ENCODE assay signal across 31 cellular contexts in the genomic region with DNA sequence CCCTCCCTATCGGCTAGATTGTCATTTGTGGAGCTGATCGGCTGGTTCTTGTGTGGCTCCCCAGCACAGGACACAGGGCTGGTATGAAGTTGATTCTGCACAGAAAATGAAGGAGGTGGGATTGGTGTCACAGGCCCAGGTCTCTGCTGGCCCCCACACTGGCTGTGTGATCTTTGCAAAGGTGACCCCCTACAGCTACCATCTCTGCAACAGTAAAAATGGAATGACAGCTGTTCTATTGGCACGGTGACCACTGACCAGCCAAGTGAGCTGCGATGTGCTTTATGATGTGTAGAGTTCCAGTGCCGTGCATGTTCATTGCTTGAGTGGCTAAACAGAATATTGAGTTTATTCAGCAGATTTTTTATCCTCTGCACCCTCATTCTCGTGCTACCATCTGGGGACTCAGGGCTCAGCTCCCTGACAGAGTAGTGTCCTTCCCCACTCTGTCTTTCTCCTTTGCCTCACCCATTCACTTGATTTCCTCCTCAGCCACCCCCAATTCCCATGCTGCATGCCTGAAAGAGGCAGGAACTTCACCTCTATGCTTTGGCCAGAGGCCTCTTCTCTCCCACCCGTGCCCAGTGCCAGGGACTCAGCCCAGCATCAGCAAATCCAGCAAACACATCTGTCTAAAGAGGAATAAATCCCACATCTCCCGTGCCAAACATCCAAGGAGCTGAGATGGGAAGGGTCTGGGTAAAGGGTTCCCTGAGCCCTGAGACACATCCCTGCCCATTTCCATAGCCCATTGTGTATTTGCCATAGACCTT. TPM values are rescaled to one million over a fixed set of nuclear protein-coding genes. Genes with fewer than 3 reads are reported as not detected.
"Had no signal": no experiment of that assay in that cellular context is flagged by ENCODE, and none has a peak within 500 bp of the region (broad histone marks: within the 10 kb centered on the region; RNA-seq: fewer than 3 reads in every experiment).

No MANE protein-coding gene starts in this region.

- H3K27ac ChIP-seq: breast epithelium, hepatocyte, right lobe of liver, stomach, suprapubic skin, transverse colon, uterus, VCaP had no signal

- H2AFZ ChIP-seq: hepatocyte had no signal

- H3K27ac Mint-ChIP-seq: activated CD4-positive, alpha-beta T cell treated with anti-CD3 and anti-CD28 coated beads, Interleukin-2, amount 10 ng/mL, durations not matched to agents 7 days and 5 days; activated CD8-positive, alpha-beta T cell treated with anti-CD3 and anti-CD28 coated beads, Interleukin-2, amount 10 ng/mL, durations not matched to agents 7 days and 5 days; activated naive CD8-positive, alpha-beta T cell treated with anti-CD3 and anti-CD28 coated beads for 36 hours; dendritic cell treated with granulocyte-macrophage colony-stimulating factor and Interleukin-4, amounts not matched to agents 40 ng/mL and 50 ng/mL, for 4 days; immature natural killer cell; natural killer cell; stimulated activated memory B cell treated with anti-CD40 and anti-IgM and Interleukin-4, amounts not matched to agents 10 μg/mL and 1 μg/mL and 100 μg/mL, for 72 hours; T-cell; T-helper 2 cell treated with Interferon-gamma antibody and Interleukin-4, amounts not matched to agents 5 μg/mL and 100 μg/mL, for 36 hours had no signal

- H3K4me2 ChIP-seq: hepatocyte had no signal

- DNase-seq: activated CD4-positive, alpha-beta T cell treated with anti-CD3 and anti-CD28 coated beads, Interleukin-2, amount 10 ng/mL, durations not matched to agents 7 days and 5 days; activated CD4-positive, CD25-positive, alpha-beta regulatory T cell treated with anti-CD3 and anti-CD28 coated beads, Interleukin-2, amount 50 U/mL, for 72 hours; activated CD8-positive, alpha-beta T cell treated with anti-CD3 and anti-CD28 coated beads, Interleukin-2, amount 10 ng/mL, durations not matched to agents 7 days and 5 days; activated naive CD4-positive, alpha-beta T cell treated with Interleukin-2 at 50 U/mL for 16 hours; activated naive CD8-positive, alpha-beta T cell treated with anti-CD3 and anti-CD28 coated beads for 36 hours; activated T-cell treated with anti-CD3 and anti-CD28 coated beads, Interleukin-2, amount 50 U/mL, for 48 hours; cerebellar nuclear complex; effector CD8-positive, alpha-beta T cell; foreskin melanocyte; immature natural killer cell; kidney glomerular epithelial cell; left ventricle myocardium superior; mammary epithelial cell; midbrain; natural killer cell; occipital lobe; right lobe of liver; small intestine; stimulated activated CD4-positive, alpha-beta T cell treated with anti-CD3 and anti-CD28 coated beads, Interleukin-15, amount 100 ng/mL, for 24 hours; stomach; T-cell; transverse colon had no signal

- FAIRE-seq: astrocyte, small intestine had no signal

- H3K27me3 ChIP-seq: breast epithelium, hepatocyte, right lobe of liver, suprapubic skin, transverse colon, uterus had no signal

- H3K9me3 ChIP-seq: breast epithelium, right lobe of liver, stomach, suprapubic skin, transverse colon, uterus had no signal

- H3K4me3 ChIP-seq: breast epithelium, hepatocyte, right lobe of liver, stomach, suprapubic skin, transverse colon, uterus had no signal

- H3K36me3 Mint-ChIP-seq: activated naive CD8-positive, alpha-beta T cell treated with anti-CD3 and anti-CD28 coated beads for 36 hours; immature natural killer cell; natural killer cell; stimulated activated memory B cell treated with anti-CD40 and anti-IgM and Interleukin-4, amounts not matched to agents 10 μg/mL and 1 μg/mL and 100 μg/mL, for 72 hours; T-cell had no signal

- H3K4me1 Mint-ChIP-seq: activated CD4-positive, alpha-beta T cell treated with anti-CD3 and anti-CD28 coated beads, Interleukin-2, amount 10 ng/mL, durations not matched to agents 7 days and 5 days; activated naive CD8-positive, alpha-beta T cell treated with anti-CD3 and anti-CD28 coated beads for 36 hours; immature natural killer cell; natural killer cell; stimulated activated memory B cell treated with anti-CD40 and anti-IgM and Interleukin-4, amounts not matched to agents 10 μg/mL and 1 μg/mL and 100 μg/mL, for 72 hours had no signal

- H3K36me3 ChIP-seq: breast epithelium, right lobe of liver, stomach, suprapubic skin, transverse colon, uterus had no signal

- H3K4me3 Mint-ChIP-seq: activated CD4-positive, alpha-beta T cell treated with anti-CD3 and anti-CD28 coated beads, Interleukin-2, amount 10 ng/mL, durations not matched to agents 7 days and 5 days; activated CD8-positive, alpha-beta T cell treated with anti-CD3 and anti-CD28 coated beads, Interleukin-2, amount 10 ng/mL, durations not matched to agents 7 days and 5 days; activated naive CD8-positive, alpha-beta T cell treated with anti-CD3 and anti-CD28 coated beads for 36 hours; dendritic cell treated with granulocyte-macrophage colony-stimulating factor and Interleukin-4, amounts not matched to agents 40 ng/mL and 50 ng/mL, for 4 days; immature natural killer cell; natural killer cell; stimulated activated memory B cell treated with anti-CD40 and anti-IgM and Interleukin-4, amounts not matched to agents 10 μg/mL and 1 μg/mL and 100 μg/mL, for 72 hours; T-cell; T-helper 2 cell treated with Interferon-gamma antibody and Interleukin-4, amounts not matched to agents 5 μg/mL and 100 μg/mL, for 36 hours had no signal

- H3K9me3 Mint-ChIP-seq: activated CD4-positive, alpha-beta T cell treated with anti-CD3 and anti-CD28 coated beads, Interleukin-2, amount 10 ng/mL, durations not matched to agents 7 days and 5 days; activated naive CD8-positive, alpha-beta T cell treated with anti-CD3 and anti-CD28 coated beads for 36 hours; dendritic cell treated with granulocyte-macrophage colony-stimulating factor and Interleukin-4, amounts not matched to agents 40 ng/mL and 50 ng/mL, for 4 days; immature natural killer cell; natural killer cell; stimulated activated memory B cell treated with anti-CD40 and anti-IgM and Interleukin-4, amounts not matched to agents 10 μg/mL and 1 μg/mL and 100 μg/mL, for 72 hours; T-cell; T-helper 2 cell treated with Interferon-gamma antibody and Interleukin-4, amounts not matched to agents 5 μg/mL and 100 μg/mL, for 36 hours had no signal

- H3K27me3 Mint-ChIP-seq: activated CD4-positive, alpha-beta T cell treated with anti-CD3 and anti-CD28 coated beads, Interleukin-2, amount 10 ng/mL, durations not matched to agents 7 days and 5 days had no signal

- H3K4me1 ChIP-seq: breast epithelium, transverse colon had no signal

- ATAC-seq: activated CD8-positive, alpha-beta T cell treated with anti-CD3 and anti-CD28 coated beads, Interleukin-2, amount 10 ng/mL, durations not matched to agents 7 days and 5 days; left ventricle myocardium superior; natural killer cell; right lobe of liver; stimulated activated memory B cell treated with anti-CD40 and anti-IgM and Interleukin-4, amounts not matched to agents 10 μg/mL and 1 μg/mL and 100 μg/mL, for 72 hours; T-cell had no signal

RNA-seq across cellular contexts. Expression of a gene that starts 21.2 kb away (rescaled TPM):
- polyA plus RNA-seq: immature natural killer cell had no signal
